Comparison of ENCODE assay signal across 15 cellular contexts in genomic region chr3:30443756-30444673, GRCh38.
A peak's percentile ranks its signal among the peaks of the same experiment; 100 is the strongest.
DNase-seq lines count a peak whose midpoint lies in the region; ATAC-seq, FAIRE-seq and TF ChIP-seq lines count a peak whose summit lies in the region.
"Had no signal": no experiment of that assay in that cellular context is flagged by ENCODE, and none has a peak within 500 bp of the region (broad histone marks: within the 10 kb centered on the region; RNA-seq: fewer than 3 reads in every experiment).

No MANE protein-coding gene starts in this region.

- H4K20me1 ChIP-seq in keratinocyte (ENCODE audit: control insufficient read depth, extremely low read depth, insufficient read depth, low read length), result no peaks in the 10 kb centered on the region

- no peaks in the 10 kb centered on the region for H3K27me3 ChIP-seq in keratinocyte (ENCODE audit: control insufficient read depth, extremely low read depth, insufficient read depth, low read length)
- H3K27me3 ChIP-seq: breast epithelium, MG63 had no signal

- H3K9me1 ChIP-seq in keratinocyte (ENCODE audit: control insufficient read depth, extremely low read depth, insufficient read depth, low read length), result no peaks in the 10 kb centered on the region

- H3K9ac ChIP-seq in keratinocyte (ENCODE audit: control insufficient read depth, extremely low read depth, insufficient read depth, low read length), result no peak overlapping the region

- DNase-seq in HT1080 (ENCODE audit: low read depth), result peak; percentile 17
- DNase-seq in amniotic epithelial cell (ENCODE audit: low read depth), result peak; percentile 95
- DNase-seq in keratinocyte (ENCODE audit: low read depth, low spot score), result no peak
- peak; percentile 46 for DNase-seq in smooth muscle cell of the brain vasculature (ENCODE audit: low read depth, low spot score)
- DNase-seq in NAMALWA (ENCODE audit: low spot score), result no peak
- no peak for DNase-seq in cerebellar cortex (ENCODE audit: low spot score)
- no peak for DNase-seq in GM13976 (ENCODE audit: low spot score)
- DNase-seq: activated CD4-positive, CD25-positive, alpha-beta regulatory T cell; activated effector memory CD4-positive, alpha-beta T cell treated with Interleukin-2 at 50 U/mL for 16 hours; effector CD8-positive, alpha-beta T cell; H9; MG63; stimulated activated naive CD8-positive, alpha-beta T cell treated with anti-CD3 and anti-CD28 coated beads, Interleukin-15, Interleukin-2, amounts not matched to agents 100 U/mL and 50 U/mL, for 24 hours had no signal

- no peak for TF ChIP-seq CTCF in keratinocyte (optimal IDR thresholded peaks at IDR 0.05 in 1 of 3, IDR thresholded peaks at IDR 0.05 in 1 of 3, conservative IDR thresholded peaks at IDR 0.05 in 1 of 3; ENCODE audit: extremely low read depth in 1 of 3, insufficient read depth in 2 of 3, low read length in 3 of 3)
- TF ChIP-seq CTCF in GM13976 (IDR thresholded peaks at IDR 0.05; ENCODE audit: borderline replicate concordance, control extremely low read depth, extremely low read depth, insufficient read depth, missing control alignments), result no peak

- H3K9me3 ChIP-seq in keratinocyte (ENCODE audit: control insufficient read depth, low read depth, low read length), result no peaks in the 10 kb centered on the region
- H3K9me3 ChIP-seq: breast epithelium, MG63 had no signal

- H3K4me2 ChIP-seq in keratinocyte (ENCODE audit: control insufficient read depth, extremely low read depth, insufficient read depth, low read depth, low read length), result no peak overlapping the region

- no peak overlapping the region for H2AFZ ChIP-seq in keratinocyte (ENCODE audit: control insufficient read depth, low read length)

- no peaks in the 10 kb centered on the region for H3K36me3 ChIP-seq in keratinocyte (ENCODE audit: control insufficient read depth in 2 of 2, extremely low read depth in 1 of 2, insufficient read depth in 2 of 2, low read length in 2 of 2)
- H3K36me3 ChIP-seq: breast epithelium, MG63 had no signal

- no peaks in the 10 kb centered on the region for H3K4me1 ChIP-seq in keratinocyte (ENCODE audit: control insufficient read depth, extremely low read depth, insufficient read depth, low read length)
- H3K4me1 ChIP-seq: breast epithelium had no signal

- in situ Hi-C loops in GM13976 (cut with MboI; ENCODE audit: low sequenced_read_pairs, unreplicated experiment), result no loop called here

- no peak overlapping the region for H3K4me3 ChIP-seq in keratinocyte (ENCODE audit: control insufficient read depth in 2 of 3, extremely low read depth in 1 of 3, insufficient read depth in 2 of 3, low read depth in 1 of 3, low read length in 3 of 3)
- H3K4me3 ChIP-seq: breast epithelium, MG63 had no signal

- no peak overlapping the region for H3K27ac ChIP-seq in keratinocyte (ENCODE audit: control insufficient read depth, insufficient read depth, low read length)

- no peaks in the 10 kb centered on the region for H3K79me2 ChIP-seq in keratinocyte (ENCODE audit: control insufficient read depth, insufficient read depth, low read length)

- peak; percentile 43 for FAIRE-seq in keratinocyte (lab: Jason Lieb, UNC)

- no peak for ATAC-seq in HG03469 (IDR thresholded peaks at IDR 0.05; ENCODE audit: unreplicated experiment)
- ATAC-seq: stimulated activated naive CD8-positive, alpha-beta T cell treated with anti-CD3 and anti-CD28 coated beads, Interleukin-15, Interleukin-2, amounts not matched to agents 100 U/mL and 50 U/mL, for 24 hours had no signal

- dilution Hi-C loops in keratinocyte (cut with MboI; ENCODE audit: extremely low pct_ligation_motif_present, low sequenced_read_pairs), result no loop called here

Comparison
In these comparisons a context has a peak if more than half of its experiments do, and no peak if none do; other contexts are left out.
1. DNase-seq: peak in HT1080 (single experiment), amniotic epithelial cell (single experiment) and smooth muscle cell of the brain vasculature (single experiment); none in keratinocyte (single experiment), NAMALWA (single experiment), cerebellar cortex (single experiment) and GM13976 (single experiment).